8 cellular contexts compared by ENCODE assay signal in the genomic region with DNA sequence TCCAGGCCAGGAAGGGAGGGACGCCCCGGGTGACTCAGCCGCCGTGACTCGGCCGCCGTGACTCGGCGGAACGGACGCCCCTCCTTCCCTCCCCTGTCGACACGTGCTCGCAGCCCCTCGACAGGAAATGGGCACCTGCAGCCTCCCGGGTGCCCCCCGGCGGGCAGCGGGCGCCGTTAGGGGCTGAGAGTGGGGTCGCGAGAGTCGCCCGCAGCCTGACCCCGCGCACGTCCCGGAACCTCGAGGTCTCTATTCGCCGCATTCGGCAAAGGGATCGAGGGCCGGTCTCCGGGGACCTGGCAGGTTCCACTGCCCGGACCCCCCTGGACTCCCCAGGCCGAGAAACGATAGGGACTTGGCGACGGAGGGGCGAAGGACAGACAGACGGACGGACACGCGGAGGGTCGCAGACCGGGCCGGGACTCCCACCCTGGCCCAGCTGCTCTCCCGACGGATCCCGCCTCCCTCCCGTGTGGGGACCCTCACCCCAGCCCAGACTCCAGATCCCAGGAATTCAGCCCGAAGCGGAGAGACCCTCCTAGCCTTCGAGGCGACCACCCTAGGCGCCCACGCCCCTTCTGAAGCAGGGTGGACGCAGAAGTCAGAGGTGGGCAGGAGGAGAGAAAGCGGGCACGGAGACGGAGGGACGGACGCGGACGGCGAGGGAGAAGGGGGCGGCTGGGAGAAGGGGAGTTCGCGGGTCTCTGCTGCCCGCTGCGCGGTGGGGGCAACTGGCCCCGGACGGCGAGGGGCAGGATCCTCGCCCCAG. TPM values are rescaled to one million over a fixed set of nuclear protein-coding genes. Genes with fewer than 3 reads are reported as not detected.
A peak's percentile ranks its signal among the peaks of the same experiment; 100 is the strongest.
DNase-seq lines count a peak whose midpoint lies in the region; ATAC-seq and TF ChIP-seq lines count a peak whose summit lies in the region.

No MANE protein-coding gene starts in this region.

- peak; percentile 87 for DNase-seq in Calu3
- peak; percentile 76 for DNase-seq in activated CD8-positive, alpha-beta T cell treated with anti-CD3 and anti-CD28 coated beads, Interleukin-2, amount 10 ng/mL, durations not matched to agents 7 days and 5 days
- no peak for DNase-seq in epithelial cell of esophagus (ENCODE audit: low read depth)
- no peak for DNase-seq in naive B cell
- peak; percentile 64 for DNase-seq in stromal cell of bone marrow (ENCODE audit: low read depth)
- DNase-seq in NCI-H82 (lab: John Stamatoyannopoulos, UW): no peak
- no peak for DNase-seq in NCI-H2107 treated with DMSO at 0.1 percent for 48 hours (lab: John Stamatoyannopoulos, UW; ENCODE audit: unreplicated experiment)

- BruUV-seq in Calu3 (replicated peaks; lab: Mats Ljungman, UMichigan): no TSS peak

- no peaks in the 10 kb centered on the region for H3K9me3 Mint-ChIP-seq in Calu3 (ENCODE audit: low read depth, unreplicated experiment)
- H3K9me3 Mint-ChIP-seq in activated CD8-positive, alpha-beta T cell treated with anti-CD3 and anti-CD28 coated beads, Interleukin-2, amount 10 ng/mL, durations not matched to agents 7 days and 5 days (ENCODE audit: insufficient read depth): no peaks in the 10 kb centered on the region
- no peaks in the 10 kb centered on the region for H3K9me3 Mint-ChIP-seq in naive B cell

- H4K20me1 ChIP-seq in Loucy (ENCODE audit: insufficient read depth, low read length, poor library complexity, severe bottlenecking): no peaks in the 10 kb centered on the region

- H3K27me3 Mint-ChIP-seq in Calu3 (ENCODE audit: unreplicated experiment) (no peaks in the 10 kb centered on the region), naive B cell (peaks cover 0 to 25% (median 11%) of the 10 kb centered on the region in 3 donors)
- no peaks in the 10 kb centered on the region for H3K27me3 Mint-ChIP-seq in activated CD8-positive, alpha-beta T cell treated with anti-CD3 and anti-CD28 coated beads, Interleukin-2, amount 10 ng/mL, durations not matched to agents 7 days and 5 days (ENCODE audit: low read depth)

- intact Hi-C loops in Calu3 (cut with micrococcal nuclease; ENCODE audit: unreplicated experiment): no loop called here

- H3K27ac Mint-ChIP-seq in Calu3 (ENCODE audit: unreplicated experiment) (peak overlapping the region; percentile 97), naive B cell (peak overlapping the region in 3 of 6 donors; percentile 76 to 88 (median 80))
- peak overlapping the region; percentile 71 for H3K27ac Mint-ChIP-seq in activated CD8-positive, alpha-beta T cell treated with anti-CD3 and anti-CD28 coated beads, Interleukin-2, amount 10 ng/mL, durations not matched to agents 7 days and 5 days

- no peaks in the 10 kb centered on the region for H3K79me2 ChIP-seq in Loucy (ENCODE audit: insufficient read depth, low read length)

- no peaks in the 10 kb centered on the region for H3K9me2 ChIP-seq in Loucy (replicated peaks; ENCODE audit: low read depth, low read length)

- peak; percentile 27 for ATAC-seq in activated CD8-positive, alpha-beta T cell treated with anti-CD3 and anti-CD28 coated beads, Interleukin-2, amount 10 ng/mL, durations not matched to agents 7 days and 5 days
- ATAC-seq in naive B cell (ENCODE audit: low read depth in 2 of 2): no peak

- H3K9me3 ChIP-seq in Loucy (ENCODE audit: insufficient read depth, low read depth, low read length): no peaks in the 10 kb centered on the region

- H3K4me1 Mint-ChIP-seq in Calu3 (ENCODE audit: low read depth, unreplicated experiment) (peaks cover 64% of the 10 kb centered on the region), naive B cell (peaks cover 3 to 20% (median 9%) of the 10 kb centered on the region in 3 donors)
- H3K4me1 Mint-ChIP-seq in activated CD8-positive, alpha-beta T cell treated with anti-CD3 and anti-CD28 coated beads, Interleukin-2, amount 10 ng/mL, durations not matched to agents 7 days and 5 days (ENCODE audit: low read depth): peaks cover 62% of the 10 kb centered on the region

- POLR2A ChIA-PET in activated CD8-positive, alpha-beta T cell treated with anti-CD3 and anti-CD28 coated beads, Interleukin-2, amount 10 ng/mL, durations not matched to agents 7 days and 5 days (lab: Charles Lee): interaction anchor here (1.2 to 6.5 kb wide), 3 partner anchors 9 to 54 kb away, joined by 3 to 64 read pairs (median 14); partner anchors contain the start of genes CCDC85B and FIBP

- no peaks in the 10 kb centered on the region for H3K36me3 ChIP-seq in Loucy (ENCODE audit: insufficient read depth, low read length)

- no peak for TF ChIP-seq CTCF in Calu3 (IDR thresholded peaks at IDR 0.05; ENCODE audit: unreplicated experiment)
- TF ChIP-seq CTCF in Loucy (conservative IDR thresholded peaks at IDR 0.05; ENCODE audit: low read length): no peak
- TF ChIP-seq CTCF in epithelial cell of esophagus (IDR thresholded peaks at IDR 0.05; ENCODE audit: insufficient read depth, low read depth, low read length, missing control alignments): no peak

- no peaks in the 10 kb centered on the region for H3F3A ChIP-seq in Loucy (ENCODE audit: low read depth)

- peak overlapping the region; percentile 69 for H3K4me2 ChIP-seq in Loucy (ENCODE audit: low read depth, low read length, poor library complexity, severe bottlenecking)

- H3K4me3 Mint-ChIP-seq in Calu3 (ENCODE audit: low read depth, unreplicated experiment) (peak overlapping the region; percentile 84), naive B cell (peak overlapping the region; percentile 54 to 77 (median 72))
- peak overlapping the region; percentile 66 for H3K4me3 Mint-ChIP-seq in activated CD8-positive, alpha-beta T cell treated with anti-CD3 and anti-CD28 coated beads, Interleukin-2, amount 10 ng/mL, durations not matched to agents 7 days and 5 days

- H3K27me3 ChIP-seq in Loucy (ENCODE audit: insufficient read depth, low read length, poor library complexity, severe bottlenecking): no peaks in the 10 kb centered on the region

- H3K36me3 Mint-ChIP-seq in Calu3 (ENCODE audit: insufficient read depth, unreplicated experiment) (peaks cover 82% of the 10 kb centered on the region), naive B cell (no peaks in the 10 kb centered on the region)
- H3K36me3 Mint-ChIP-seq in activated CD8-positive, alpha-beta T cell treated with anti-CD3 and anti-CD28 coated beads, Interleukin-2, amount 10 ng/mL, durations not matched to agents 7 days and 5 days (ENCODE audit: low read depth): peaks cover 8% of the 10 kb centered on the region

- CTCF ChIA-PET in Calu3 (lab: Charles Lee): interaction anchor here (1.0 to 1.3 kb wide), 3 partner anchors 8 to 16 kb away, joined by 4 to 6 read pairs (median 4); partner anchors contain the start of gene CCDC85B
- CTCF ChIA-PET in activated CD8-positive, alpha-beta T cell treated with anti-CD3 and anti-CD28 coated beads, Interleukin-2, amount 10 ng/mL, durations not matched to agents 7 days and 5 days (lab: Charles Lee): interaction anchor here (1.3 to 4.2 kb wide), 6 partner anchors 10 to 40 kb away, joined by 3 to 55 read pairs (median 22); partner anchors contain the start of genes CCDC85B and FIBP

- H3K4me1 ChIP-seq in Loucy (ENCODE audit: insufficient read depth, low read length, poor library complexity, severe bottlenecking): peaks cover 7% of the 10 kb centered on the region

- H3K9ac ChIP-seq in Loucy (ENCODE audit: low read depth, low read length, poor library complexity, severe bottlenecking): no peak overlapping the region

- no peak overlapping the region for H2AFZ ChIP-seq in Loucy (ENCODE audit: low read length)

- peak overlapping the region; percentile 57 for H3K4me3 ChIP-seq in Loucy (ENCODE audit: low read length, poor library complexity, severe bottlenecking)
- H3K4me3 ChIP-seq in epithelial cell of esophagus (ENCODE audit: low read length): peak overlapping the region; percentile 87

RNA-seq across cellular contexts. Expression of gene FOSL1, which starts 0.6 kb away (rescaled TPM):
- total RNA-seq in Calu3 (2022): 69.8 and 76.1 TPM in 2 replicates
- total RNA-seq in activated CD8-positive, alpha-beta T cell treated with anti-CD3 and anti-CD28 coated beads, Interleukin-2, amount 10 ng/mL, durations not matched to agents 7 days and 5 days: 1 to 10 TPM; 2.3 to 3.8 TPM
- under 1 TPM in 3 of 6 donors, not detected in 3; 0.25 to 0.34 (median 0.27) TPM for polyA plus RNA-seq in naive B cell (ENCODE audit: low read depth in 6 of 6)

RNA-seq across cellular contexts. Expression of gene CCDC85B, which starts 9.1 kb away (rescaled TPM):
- 26.6 and 30.2 TPM in 2 replicates for total RNA-seq in Calu3 (2022)
- total RNA-seq in activated CD8-positive, alpha-beta T cell treated with anti-CD3 and anti-CD28 coated beads, Interleukin-2, amount 10 ng/mL, durations not matched to agents 7 days and 5 days: 10 to 100 TPM; 82.6 to 84.0 TPM
- 10 to 100 TPM; 22.4 to 62.8 (median 45.3) TPM for polyA plus RNA-seq in naive B cell (ENCODE audit: low read depth in 6 of 6)

RNA-seq across cellular contexts. Expression of gene FIBP, which starts 11.3 kb away (rescaled TPM):
- 75.8 and 79.2 TPM in 2 replicates for total RNA-seq in Calu3 (2022)
- total RNA-seq in activated CD8-positive, alpha-beta T cell treated with anti-CD3 and anti-CD28 coated beads, Interleukin-2, amount 10 ng/mL, durations not matched to agents 7 days and 5 days: 10 to 100 TPM; 80.4 to 89.0 TPM
- polyA plus RNA-seq in naive B cell (ENCODE audit: low read depth in 6 of 6): 100 to 1,000 TPM in 4 of 6 donors, 10 to 100 TPM in 2; 91.2 to 191 (median 107) TPM

RNA-seq across cellular contexts. Expression of gene C11orf68, which starts 19.3 kb away (rescaled TPM):
- 25.9 and 27.4 TPM in 2 replicates for total RNA-seq in Calu3 (2022)
- 10 to 100 TPM; 28.4 to 28.5 TPM for total RNA-seq in activated CD8-positive, alpha-beta T cell treated with anti-CD3 and anti-CD28 coated beads, Interleukin-2, amount 10 ng/mL, durations not matched to agents 7 days and 5 days
- 10 to 100 TPM; 48.5 to 79.3 (median 68.4) TPM for polyA plus RNA-seq in naive B cell (ENCODE audit: low read depth in 6 of 6)

RNA-seq across cellular contexts. Expression of gene DRAP1, which starts 19.7 kb away (rescaled TPM):
- total RNA-seq in Calu3 (2022): 106 and 114 TPM in 2 replicates
- total RNA-seq in activated CD8-positive, alpha-beta T cell treated with anti-CD3 and anti-CD28 coated beads, Interleukin-2, amount 10 ng/mL, durations not matched to agents 7 days and 5 days: 100 to 1,000 TPM; 219 to 240 TPM
- 10 to 100 TPM; 57.3 to 89.8 (median 71.1) TPM for polyA plus RNA-seq in naive B cell (ENCODE audit: low read depth in 6 of 6)

Comparison
In these comparisons a context has a peak if more than half of its experiments do, and no peak if none do; other contexts are left out.
1. DNase-seq: peak in Calu3 (single experiment), activated CD8-positive, alpha-beta T cell treated with anti-CD3 and anti-CD28 coated beads, Interleukin-2, amount 10 ng/mL, durations not matched to agents 7 days and 5 days (single experiment) and stromal cell of bone marrow (single experiment); none in epithelial cell of esophagus (single experiment), naive B cell (single experiment), NCI-H82 (single experiment) and NCI-H2107 treated with DMSO at 0.1 percent for 48 hours (single experiment).
2. RNA of gene FOSL1, which starts 0.6 kb away (total RNA-seq): 69.8 to 76.1 TPM in Calu3; 2.3 to 3.8 TPM in activated CD8-positive, alpha-beta T cell treated with anti-CD3 and anti-CD28 coated beads, Interleukin-2, amount 10 ng/mL, durations not matched to agents 7 days and 5 days; every median in the first group is over 10 times any median in the second.
3. Peak in every context shown above with its lines, with median percentiles within 50 percentile points of each other: H3K4me3 Mint-ChIP-seq.